Comparison of ENCODE assay signal across 8 cellular contexts in genomic region chr7:149240637-149241036, GRCh38. TPM values are rescaled to one million over a fixed set of nuclear protein-coding genes. Genes with fewer than 3 reads are reported as not detected.
DNase-seq lines count a peak whose midpoint lies in the region; ATAC-seq lines count a peak whose summit lies in the region.

No MANE protein-coding gene starts in this region.

- peak overlapping the region; percentile 14 to 89 (median 39) for H3K9ac ChIP-seq in subcutaneous abdominal adipose tissue (ENCODE audit: low read length in 5 of 5)

- POLR2A ChIA-PET in activated CD4-positive, alpha-beta T cell treated with anti-CD3 and anti-CD28 coated beads, Interleukin-2, amount 10 ng/mL, durations not matched to agents 7 days and 5 days (lab: Charles Lee): no interaction called here

- peak overlapping the region; percentile 74 to 99 (median 98) for H3K4me3 ChIP-seq in subcutaneous abdominal adipose tissue (ENCODE audit: low read depth in 1 of 5, low read length in 5 of 5)

- H3K4me3 Mint-ChIP-seq in activated CD4-positive, alpha-beta T cell treated with anti-CD3 and anti-CD28 coated beads, Interleukin-2, amount 10 ng/mL, durations not matched to agents 7 days and 5 days: peak overlapping the region; percentile 78
- peak overlapping the region; percentile 91 for H3K4me3 Mint-ChIP-seq in activated naive CD8-positive, alpha-beta T cell treated with anti-CD3 and anti-CD28 coated beads for 36 hours
- H3K4me3 Mint-ChIP-seq in immature natural killer cell: peak overlapping the region; percentile 89 to 94 (median 91)

- peaks cover 0 to 4% (median 3%) of the 10 kb centered on the region in 5 donors for H3K27me3 ChIP-seq in subcutaneous abdominal adipose tissue (ENCODE audit: control insufficient read depth in 5 of 5, insufficient read depth in 4 of 5, low read length in 5 of 5)

- H3K27me3 Mint-ChIP-seq in activated CD4-positive, alpha-beta T cell treated with anti-CD3 and anti-CD28 coated beads, Interleukin-2, amount 10 ng/mL, durations not matched to agents 7 days and 5 days: no peaks in the 10 kb centered on the region
- H3K27me3 Mint-ChIP-seq in activated naive CD8-positive, alpha-beta T cell treated with anti-CD3 and anti-CD28 coated beads for 36 hours: no peaks in the 10 kb centered on the region
- H3K27me3 Mint-ChIP-seq in immature natural killer cell (ENCODE audit: low read depth in 3 of 3): peaks cover 0 to 11% (median 6%) of the 10 kb centered on the region in 3 donors

- peak overlapping the region; percentile 86 for H3K27ac Mint-ChIP-seq in activated CD4-positive, alpha-beta T cell treated with anti-CD3 and anti-CD28 coated beads, Interleukin-2, amount 10 ng/mL, durations not matched to agents 7 days and 5 days
- H3K27ac Mint-ChIP-seq in activated naive CD8-positive, alpha-beta T cell treated with anti-CD3 and anti-CD28 coated beads for 36 hours: peak overlapping the region; percentile 38
- H3K27ac Mint-ChIP-seq in immature natural killer cell: peak overlapping the region; percentile 29 to 78 (median 54)

- peaks cover 4 to 23% (median 20%) of the 10 kb centered on the region in 5 donors for H3K4me1 ChIP-seq in subcutaneous abdominal adipose tissue (ENCODE audit: control insufficient read depth in 5 of 5, insufficient read depth in 5 of 5, low read length in 5 of 5)

- no peak overlapping the region for H3K27ac ChIP-seq in subcutaneous abdominal adipose tissue (ENCODE audit: low read depth, low read length)

- peaks cover 41% of the 10 kb centered on the region for H3K4me1 Mint-ChIP-seq in activated CD4-positive, alpha-beta T cell treated with anti-CD3 and anti-CD28 coated beads, Interleukin-2, amount 10 ng/mL, durations not matched to agents 7 days and 5 days
- peaks cover 39% of the 10 kb centered on the region for H3K4me1 Mint-ChIP-seq in activated naive CD8-positive, alpha-beta T cell treated with anti-CD3 and anti-CD28 coated beads for 36 hours
- H3K4me1 Mint-ChIP-seq in immature natural killer cell: peaks cover 26 to 37% of the 10 kb centered on the region in 2 donors

- peaks cover 0 to 3% (median 0%) of the 10 kb centered on the region in 5 donors for H3K9me3 ChIP-seq in subcutaneous abdominal adipose tissue (ENCODE audit: control insufficient read depth in 5 of 5, low read length in 5 of 5)

- H3K9me3 Mint-ChIP-seq in activated CD4-positive, alpha-beta T cell treated with anti-CD3 and anti-CD28 coated beads, Interleukin-2, amount 10 ng/mL, durations not matched to agents 7 days and 5 days: peaks cover 6% of the 10 kb centered on the region
- peaks cover 6% of the 10 kb centered on the region for H3K9me3 Mint-ChIP-seq in activated naive CD8-positive, alpha-beta T cell treated with anti-CD3 and anti-CD28 coated beads for 36 hours
- H3K9me3 Mint-ChIP-seq in immature natural killer cell: peaks cover 0 to 6% (median under 1%) of the 10 kb centered on the region in 6 donors

- DNase-seq in activated CD4-positive, alpha-beta T cell treated with anti-CD3 and anti-CD28 coated beads, Interleukin-2, amount 10 ng/mL, durations not matched to agents 7 days and 5 days: no peak
- no peak for DNase-seq in activated CD4-positive, alpha-beta T cell treated with anti-CD3 and anti-CD28 coated beads for 1 hour
- DNase-seq in activated naive CD8-positive, alpha-beta T cell treated with anti-CD3 and anti-CD28 coated beads for 36 hours: no peak
- no peak for DNase-seq in immature natural killer cell
- no peak for DNase-seq in NCI-H1436 (lab: John Stamatoyannopoulos, UW)

- CTCF ChIA-PET in activated CD4-positive, alpha-beta T cell treated with anti-CD3 and anti-CD28 coated beads, Interleukin-2, amount 10 ng/mL, durations not matched to agents 7 days and 5 days (lab: Charles Lee): interaction anchor here (1.0 to 1.3 kb wide), 4 partner anchors 20 to 88 kb away, joined by 3 to 5 read pairs (median 4); no protein-coding TSS in a partner anchor

- H3K36me3 Mint-ChIP-seq in activated CD4-positive, alpha-beta T cell treated with anti-CD3 and anti-CD28 coated beads, Interleukin-2, amount 10 ng/mL, durations not matched to agents 7 days and 5 days (ENCODE audit: low read depth): peaks cover 17% of the 10 kb centered on the region
- H3K36me3 Mint-ChIP-seq in activated naive CD8-positive, alpha-beta T cell treated with anti-CD3 and anti-CD28 coated beads for 36 hours: peaks cover 16% of the 10 kb centered on the region
- peaks cover 0 to 5% (median 5%) of the 10 kb centered on the region in 3 donors for H3K36me3 Mint-ChIP-seq in immature natural killer cell

- ATAC-seq in HG02763 (IDR thresholded peaks at IDR 0.05; ENCODE audit: unreplicated experiment) (no peak), HG03460 (IDR thresholded peaks at IDR 0.05; ENCODE audit: unreplicated experiment) (no peak)

- H3K36me3 ChIP-seq in subcutaneous abdominal adipose tissue (ENCODE audit: control insufficient read depth in 5 of 5, insufficient read depth in 5 of 5, low read length in 5 of 5): no peaks in the 10 kb centered on the region

RNA-seq across cellular contexts. Expression of gene ZNF212, which starts 1.2 kb away (rescaled TPM):
- 10 to 100 TPM; 11.1 to 15.9 TPM for total RNA-seq in activated CD4-positive, alpha-beta T cell treated with anti-CD3 and anti-CD28 coated beads, Interleukin-2, amount 10 ng/mL, durations not matched to agents 7 days and 5 days
- total RNA-seq in activated naive CD8-positive, alpha-beta T cell treated with anti-CD3 and anti-CD28 coated beads for 36 hours: 10 to 100 TPM; 12.5 to 14.6 TPM
- polyA plus RNA-seq in immature natural killer cell: 10 to 100 TPM in 1 of 3 donors, 1 to 10 TPM in 2; 1.3 to 10.7 (median 3.7) TPM

RNA-seq across cellular contexts. Expression of gene ZNF783, which starts 21.4 kb away (rescaled TPM):
- 10 to 100 TPM; 19.0 to 21.7 TPM for total RNA-seq in activated CD4-positive, alpha-beta T cell treated with anti-CD3 and anti-CD28 coated beads, Interleukin-2, amount 10 ng/mL, durations not matched to agents 7 days and 5 days
- 10 to 100 TPM; 14.4 to 16.2 TPM for total RNA-seq in activated naive CD8-positive, alpha-beta T cell treated with anti-CD3 and anti-CD28 coated beads for 36 hours
- polyA plus RNA-seq in immature natural killer cell: 1 to 10 TPM; 1.6 to 4.4 (median 3.0) TPM

RNA-seq across cellular contexts. Expression of gene ZNF282, which starts 45.3 kb away (rescaled TPM):
- total RNA-seq in activated CD4-positive, alpha-beta T cell treated with anti-CD3 and anti-CD28 coated beads, Interleukin-2, amount 10 ng/mL, durations not matched to agents 7 days and 5 days: 10 to 100 TPM; 28.2 to 29.4 TPM
- total RNA-seq in activated naive CD8-positive, alpha-beta T cell treated with anti-CD3 and anti-CD28 coated beads for 36 hours: 10 to 100 TPM; 30.7 to 30.8 TPM
- 1 to 10 TPM in 2 of 3 donors, under 1 TPM in 1; 0.54 to 2.3 (median 1.2) TPM for polyA plus RNA-seq in immature natural killer cell
